ENCODE assay signal across 27 cellular contexts in genomic region chr12:38142974-38143373, GRCh38.
DNase-seq lines count a peak whose midpoint lies in the region; ATAC-seq, FAIRE-seq and TF ChIP-seq lines count a peak whose summit lies in the region.
"Had no signal": no experiment of that assay in that cellular context is flagged by ENCODE, and none has a peak within 500 bp of the region (broad histone marks: within the 10 kb centered on the region; RNA-seq: fewer than 3 reads in every experiment).

No MANE protein-coding gene starts in this region.

- no peak overlapping the region for H2AFZ ChIP-seq in PC-9
- no peak overlapping the region for H2AFZ ChIP-seq in endothelial cell of umbilical vein (ENCODE audit: low read depth, low read length)
- H2AFZ ChIP-seq: parathyroid adenoma had no signal

- H3F3A ChIP-seq in PC-9 (ENCODE audit: insufficient read depth, low read depth) = no peaks in the 10 kb centered on the region

- H3K4me1 ChIP-seq in right atrium auricular region (peaks cover 0 to 9% of the 10 kb centered on the region in 2 donors), heart right ventricle (peaks cover 0 to 10% (median 6%) of the 10 kb centered on the region in 9 donors), PC-9 (replicated peaks; ENCODE audit: insufficient read depth) (peaks cover 8% of the 10 kb centered on the region), endothelial cell of umbilical vein (ENCODE audit: control insufficient read depth, extremely low read depth, insufficient read depth, low read length) (no peaks in the 10 kb centered on the region)
- H3K4me1 ChIP-seq: adrenal gland, breast epithelium, parathyroid adenoma had no signal

- no peaks in the 10 kb centered on the region for H3K9me2 ChIP-seq in PC-9 (ENCODE audit: insufficient read depth)

- H4K20me1 ChIP-seq in PC-9 (ENCODE audit: insufficient read depth) (no peaks in the 10 kb centered on the region), endothelial cell of umbilical vein (replicated peaks; ENCODE audit: control insufficient read depth, extremely low read depth, insufficient read depth, low read length) (no peaks in the 10 kb centered on the region)

- no peaks in the 10 kb centered on the region for H3K27me3 ChIP-seq in right atrium auricular region
- H3K27me3 ChIP-seq in heart right ventricle = peaks cover 0 to 7% (median 6%) of the 10 kb centered on the region in 7 donors
- H3K27me3 ChIP-seq in PC-9 (ENCODE audit: insufficient read depth, low read depth) = no peaks in the 10 kb centered on the region
- no peaks in the 10 kb centered on the region for H3K27me3 ChIP-seq in endothelial cell of umbilical vein (ENCODE audit: control insufficient read depth in 2 of 2, insufficient read depth in 2 of 2, low read length in 2 of 2)
- H3K27me3 ChIP-seq: breast epithelium, Peyer's patch had no signal

- H3K36me3 ChIP-seq in right atrium auricular region = no peaks in the 10 kb centered on the region
- no peaks in the 10 kb centered on the region for H3K36me3 ChIP-seq in heart right ventricle
- no peaks in the 10 kb centered on the region for H3K36me3 ChIP-seq in PC-9 (ENCODE audit: low read depth)
- H3K36me3 ChIP-seq in endothelial cell of umbilical vein (ENCODE audit: control insufficient read depth in 2 of 2, extremely low read depth in 1 of 2, insufficient read depth in 2 of 2, low read length in 2 of 2) = no peaks in the 10 kb centered on the region
- H3K36me3 ChIP-seq: adrenal gland, breast epithelium, Peyer's patch, upper lobe of left lung had no signal

- H3K27ac ChIP-seq in right atrium auricular region (no peak overlapping the region), heart right ventricle (no peak overlapping the region), PC-9 (no peak overlapping the region), endothelial cell of umbilical vein (ENCODE audit: insufficient read depth, low read depth, low read length) (no peak overlapping the region)
- H3K27ac ChIP-seq: adrenal gland, breast epithelium, C4-2B, coronary artery, parathyroid adenoma, Peyer's patch, SK-N-MC, upper lobe of left lung had no signal

- H3K4me2 ChIP-seq in PC-9 (no peak overlapping the region), endothelial cell of umbilical vein (ENCODE audit: insufficient read depth, low read length) (no peak overlapping the region)

- no peak for TF ChIP-seq CTCF in right atrium auricular region (IDR thresholded peaks at IDR 0.05)
- no peak for TF ChIP-seq CTCF in heart right ventricle (IDR thresholded peaks at IDR 0.05)
- 0 out of 2 replicates have a peak, but pooled peaks have one; percentile 22 for TF ChIP-seq CTCF in PC-9 (conservative IDR thresholded peaks at IDR 0.05)
- TF ChIP-seq CTCF in endothelial cell of umbilical vein (IDR thresholded peaks at IDR 0.05; ENCODE audit: extremely low read depth in 1 of 2, insufficient read depth in 1 of 2, low read depth in 1 of 2, low read length in 2 of 2) = no peak

- no peak for ATAC-seq in heart right ventricle
- no peak for ATAC-seq in GM18502 (IDR thresholded peaks at IDR 0.05; ENCODE audit: poor library complexity, unreplicated experiment)
- ATAC-seq: activated CD8-positive, alpha-beta T cell treated with anti-CD3 and anti-CD28 coated beads, Interleukin-2, amount 10 ng/mL, durations not matched to agents 7 days and 5 days; activated T-cell treated with anti-CD3 and anti-CD28 coated beads, Interleukin-2, amount 50 U/mL, for 4 hours; left cardiac atrium; naive thymus-derived CD8-positive, alpha-beta T cell; sciatic nerve had no signal

- DNase-seq in right atrium auricular region (ENCODE audit: low spot score) = peak; percentile 26
- no peak for DNase-seq in heart right ventricle
- no peak for DNase-seq in PC-9
- no peak for DNase-seq in endothelial cell of umbilical vein (ENCODE audit: low read depth, low spot score)
- no peak for DNase-seq in urothelium cell line (ENCODE audit: low spot score)
- DNase-seq in NCI-H2107 treated with DMSO at 0.1 percent for 48 hours (lab: John Stamatoyannopoulos, UW; ENCODE audit: unreplicated experiment) = no peak
- DNase-seq in T1000 (lab: John Stamatoyannopoulos, UW) = no peak
- DNase-seq: activated CD4-positive, alpha-beta T cell treated with anti-CD3 and anti-CD28 coated beads for 1 hour; activated CD8-positive, alpha-beta T cell treated with anti-CD3 and anti-CD28 coated beads, Interleukin-2, amount 10 ng/mL, durations not matched to agents 7 days and 5 days; activated naive CD4-positive, alpha-beta T cell; activated T-cell treated with anti-CD3 and anti-CD28 coated beads, Interleukin-2, amount 50 U/mL, for 4 hours; adrenal gland; left cardiac atrium; naive thymus-derived CD8-positive, alpha-beta T cell; NCI-H1105; NCI-H2081 treated with DMSO at 0.1 percent for 48 hours; Peyer's patch; upper lobe of left lung had no signal

- CTCF ChIA-PET in PC-9 (lab: Charles Lee) = no interaction called here
- CTCF ChIA-PET in endothelial cell of umbilical vein (lab: Charles Lee) = no interaction called here

- TF ChIP-seq POLR2A in endothelial cell of umbilical vein (IDR thresholded peaks at IDR 0.05; ENCODE audit: low read depth, low read length) = no peak

- H3K79me2 ChIP-seq in PC-9 (ENCODE audit: low read depth) (no peaks in the 10 kb centered on the region), endothelial cell of umbilical vein (ENCODE audit: control insufficient read depth, insufficient read depth, low read length) (no peaks in the 10 kb centered on the region)
- H3K79me2 ChIP-seq: parathyroid adenoma had no signal

- BruUV-seq in PC-9 (replicated peaks; lab: Mats Ljungman, UMichigan) = no TSS peak
- BruUV-seq in endothelial cell of umbilical vein (replicated peaks; lab: Mats Ljungman, UMichigan) = no TSS peak

- peaks cover 0 to 6% of the 10 kb centered on the region in 2 donors for H3K9me3 ChIP-seq in right atrium auricular region
- H3K9me3 ChIP-seq in heart right ventricle = peaks cover 0 to 22% (median 3%) of the 10 kb centered on the region in 11 donors
- peaks cover 21% of the 10 kb centered on the region; the same call in 1 of the 2 replicates for H3K9me3 ChIP-seq in PC-9 (ENCODE audit: insufficient read depth, low read depth)
- no peaks in the 10 kb centered on the region for H3K9me3 ChIP-seq in endothelial cell of umbilical vein (replicated peaks; ENCODE audit: control insufficient read depth, insufficient read depth, low read length)
- H3K9me3 ChIP-seq: adrenal gland had no signal

- no peak overlapping the region for H3K9ac ChIP-seq in endothelial cell of umbilical vein (replicated peaks; ENCODE audit: extremely low read depth, insufficient read depth, low read length)
- H3K9ac ChIP-seq: parathyroid adenoma had no signal

- 78 to 85% methylated on average over 5 of the region's 5 CpGs for WGBS in heart right ventricle, 2 donors

- POLR2A ChIA-PET in PC-9 (lab: Charles Lee; ENCODE audit: unreplicated experiment) = no interaction called here
- POLR2A ChIA-PET in endothelial cell of umbilical vein (lab: Charles Lee) = no interaction called here

- FAIRE-seq in endothelial cell of umbilical vein (lab: Jason Lieb, UNC) = peak; percentile 100
- peak; percentile 98 for FAIRE-seq in urothelium cell line (lab: Jason Lieb, UNC)
- FAIRE-seq: D721Med, endometrium had no signal

- dilution Hi-C loops in endothelial cell of umbilical vein (cut with MboI; ENCODE audit: extremely low pct_ligation_motif_present, low sequenced_read_pairs) = no loop called here

- H3K9me1 ChIP-seq in endothelial cell of umbilical vein (replicated peaks; ENCODE audit: control insufficient read depth, extremely low read depth, insufficient read depth, low read length) = no peaks in the 10 kb centered on the region

- intact Hi-C loops in heart right ventricle (cut with DNase I) = loop anchor here in 3 of 10 donors (5.0 kb wide), 1 partner anchor 169 kb away; no protein-coding TSS in a partner anchor
- intact Hi-C loops in PC-9 (cut with micrococcal nuclease; ENCODE audit: unreplicated experiment) = loop anchor here (10.0 kb wide), 1 partner anchor 142 kb away; no protein-coding TSS in a partner anchor
- intact Hi-C loops in endothelial cell of umbilical vein (cut with micrococcal nuclease) = no loop called here

- H3K4me3 ChIP-seq in right atrium auricular region = no peak overlapping the region
- no peak overlapping the region for H3K4me3 ChIP-seq in heart right ventricle
- H3K4me3 ChIP-seq in PC-9 = no peak overlapping the region
- H3K4me3 ChIP-seq in endothelial cell of umbilical vein (replicated peaks in 1 of 3; ENCODE audit: insufficient read depth in 1 of 3, low read depth in 1 of 3, low read length in 3 of 3) = no peak overlapping the region
- H3K4me3 ChIP-seq: adrenal gland, breast epithelium, coronary artery, Peyer's patch, SK-N-MC, upper lobe of left lung had no signal

TF ChIP-seq in endothelial cell of umbilical vein, 7 proteins besides CTCF, POLR2A, EP300 and RAD21:
- TF ChIP-seq JUN (IDR thresholded peaks at IDR 0.05; ENCODE audit: borderline replicate concordance, insufficient read depth, insufficient read length, low read depth) (no peak), FOS (IDR thresholded peaks at IDR 0.05; ENCODE audit: borderline replicate concordance, insufficient read depth, low read length) (no peak), MAX (IDR thresholded peaks at IDR 0.05; ENCODE audit: insufficient read depth, insufficient read length) (no peak), POLR2AphosphoS5 (IDR thresholded peaks at IDR 0.05; ENCODE audit: insufficient read depth, low read depth, low read length) (no peak), EZH2 (IDR thresholded peaks at IDR 0.05; ENCODE audit: borderline replicate concordance, low read depth, low read length, severe bottlenecking) (no peak), GATA2 (IDR thresholded peaks at IDR 0.05; ENCODE audit: insufficient read depth, insufficient read length, low read depth, low read length) (no peak), MYC (IDR thresholded peaks at IDR 0.05; ENCODE audit: low read depth, low read length) (no peak)
TF ChIP-seq in endothelial cell of umbilical vein: peak in this region for 0.
